In genomic region chrX:151397741-151398070, GRCh38 we compare ENCODE assay signal across 8 cellular contexts. TPM values are rescaled to one million over a fixed set of nuclear protein-coding genes. Genes with fewer than 3 reads are reported as not detected.
DNase-seq lines count a peak whose midpoint lies in the region; ATAC-seq and TF ChIP-seq lines count a peak whose summit lies in the region.

No MANE protein-coding gene starts in this region.

- H3K4me1 Mint-ChIP-seq in activated naive CD8-positive, alpha-beta T cell (ENCODE audit: low read depth) = peaks cover 66% of the 10 kb centered on the region
- peaks cover 4% of the 10 kb centered on the region for H3K4me1 Mint-ChIP-seq in type B pancreatic cell (ENCODE audit: unreplicated experiment)

- H3K4me3 ChIP-seq in GM12875 (ENCODE audit: low read depth, low read length) = peak overlapping the region; percentile 85

- TF ChIP-seq CTCF in GM12875 (IDR thresholded peaks at IDR 0.05; ENCODE audit: borderline replicate concordance, insufficient read depth, low read depth, low read length) = no peak
- TF ChIP-seq CTCF in type B pancreatic cell (conservative IDR thresholded peaks at IDR 0.05) = no peak

- no peaks in the 10 kb centered on the region for H3K36me3 Mint-ChIP-seq in activated naive CD8-positive, alpha-beta T cell
- H3K36me3 Mint-ChIP-seq in type B pancreatic cell = no peaks in the 10 kb centered on the region

- ATAC-seq in HG03159 (IDR thresholded peaks at IDR 0.05; ENCODE audit: unreplicated experiment) = peak; percentile 3

- H3K9me3 Mint-ChIP-seq in activated naive CD8-positive, alpha-beta T cell (ENCODE audit: low read depth) = no peaks in the 10 kb centered on the region
- no peaks in the 10 kb centered on the region for H3K9me3 Mint-ChIP-seq in type B pancreatic cell

- H3K4me3 Mint-ChIP-seq in activated naive CD8-positive, alpha-beta T cell = peak overlapping the region; percentile 95
- H3K4me3 Mint-ChIP-seq in type B pancreatic cell = peak overlapping the region; percentile 89

- DNase-seq in kidney glomerular epithelial cell (lab: John Stamatoyannopoulos, UW) (peak; percentile 0), type B pancreatic cell (ENCODE audit: extremely low spot score, unreplicated experiment) (no peak), ecto neural progenitor cell (ENCODE audit: low spot score) (no peak), COLO829 (ENCODE audit: low spot score) (no peak), DMS153 (lab: John Stamatoyannopoulos, UW) (no peak)

- no peaks in the 10 kb centered on the region for H3K27me3 Mint-ChIP-seq in activated naive CD8-positive, alpha-beta T cell
- H3K27me3 Mint-ChIP-seq in type B pancreatic cell = no peaks in the 10 kb centered on the region

- peak overlapping the region; percentile 90 for H3K27ac Mint-ChIP-seq in activated naive CD8-positive, alpha-beta T cell
- peak overlapping the region; percentile 90 for H3K27ac Mint-ChIP-seq in type B pancreatic cell

RNA-seq across cellular contexts. Expression of gene VMA21, which starts 0.7 kb away (rescaled TPM):
- 26.6 and 40.7 TPM in 2 replicates for total RNA-seq in type B pancreatic cell (ENCODE audit: low replicate concordance)
